ENCODE assay signal across 8 cellular contexts in the genomic region with DNA sequence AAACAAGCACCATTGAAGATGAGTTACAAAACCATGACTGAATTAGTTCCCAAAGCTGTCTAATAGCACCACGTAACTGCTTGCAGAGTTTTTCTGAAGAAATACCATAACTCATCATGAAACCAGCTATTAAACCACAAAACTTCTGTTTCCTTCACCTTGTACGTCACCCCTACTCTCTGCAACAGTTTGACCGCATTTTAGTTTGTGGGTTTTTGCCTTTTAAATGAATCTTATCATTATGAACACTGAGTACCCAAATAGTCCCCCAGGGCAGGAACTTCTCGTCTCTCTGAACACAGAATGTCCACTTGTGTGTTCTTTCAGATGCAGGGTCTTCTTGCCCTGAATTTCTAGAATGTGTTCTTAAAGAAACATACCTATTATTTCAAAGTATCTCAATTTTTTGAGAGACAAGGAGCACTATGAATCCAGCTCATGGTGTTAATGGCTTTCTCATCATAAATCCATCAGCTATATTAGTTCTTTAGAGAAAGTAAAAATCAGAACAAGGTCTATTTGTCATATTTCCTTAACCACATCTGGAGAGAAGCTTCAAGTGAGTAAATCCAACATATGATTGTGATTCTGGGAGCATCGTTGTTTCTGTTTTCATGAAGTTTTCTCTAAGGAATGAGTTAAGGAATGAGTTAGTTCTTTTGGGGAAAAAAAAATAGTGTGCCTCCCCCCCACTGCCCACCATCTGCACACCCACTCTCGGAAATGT.
DNase-seq lines count a peak whose midpoint lies in the region; ATAC-seq and TF ChIP-seq lines count a peak whose summit lies in the region.

No MANE protein-coding gene starts in this region.

- CTCF ChIA-PET in activated CD8-positive, alpha-beta T cell treated with anti-CD3 and anti-CD28 coated beads for 36 hours (lab: Charles Lee), result interaction anchor here (0.7 to 3.8 kb wide), 13 partner anchors 9 to 114 kb away, joined by 3 to 22 read pairs (median 4); no protein-coding TSS in a partner anchor

- H3K36me3 Mint-ChIP-seq in CD14-positive monocyte, result peaks cover 9 to 17% of the 10 kb centered on the region in 2 donors
- H3K36me3 Mint-ChIP-seq in activated CD8-positive, alpha-beta T cell treated with anti-CD3 and anti-CD28 coated beads for 36 hours (ENCODE audit: low read depth), result peaks cover 47% of the 10 kb centered on the region
- H3K36me3 Mint-ChIP-seq in natural killer cell, result no peaks in the 10 kb centered on the region

- POLR2A ChIA-PET in activated CD8-positive, alpha-beta T cell treated with anti-CD3 and anti-CD28 coated beads for 36 hours (lab: Charles Lee), result interaction anchor here (0.7 to 9.8 kb wide), 29 partner anchors 10 to 272 kb away, joined by 3 to 87 read pairs (median 6); partner anchors contain the start of gene NFIL3

- H3K27me3 Mint-ChIP-seq in CD14-positive monocyte (ENCODE audit: low read depth in 3 of 3) (peaks cover 2 to 8% (median 6%) of the 10 kb centered on the region in 3 donors), natural killer cell (ENCODE audit: low read depth in 2 of 2) (no peaks in the 10 kb centered on the region)
- H3K27me3 Mint-ChIP-seq in activated CD8-positive, alpha-beta T cell treated with anti-CD3 and anti-CD28 coated beads for 36 hours, result no peaks in the 10 kb centered on the region

- intact Hi-C loops in CD14-positive monocyte (cut with micrococcal nuclease) (loop anchor here (1.0 to 5.0 kb wide), 3 partner anchors 11 to 42 kb away; no protein-coding TSS in a partner anchor), natural killer cell (cut with micrococcal nuclease) (loop anchor here (1.0 to 5.0 kb wide), 7 partner anchors 13 to 561 kb away; partner anchors contain the start of genes NFIL3 and SYK), head of caudate nucleus (cut with DNase I) (no loop called here)
- intact Hi-C loops in activated CD8-positive, alpha-beta T cell treated with anti-CD3 and anti-CD28 coated beads for 36 hours (cut with micrococcal nuclease), result loop anchor here (1.0 to 5.0 kb wide), 4 partner anchors 20 to 266 kb away; no protein-coding TSS in a partner anchor

- peak overlapping the region; percentile 31 to 46 for H3K4me3 Mint-ChIP-seq in CD14-positive monocyte
- H3K4me3 Mint-ChIP-seq in activated CD8-positive, alpha-beta T cell treated with anti-CD3 and anti-CD28 coated beads for 36 hours, result peak overlapping the region; percentile 0
- peak overlapping the region; percentile 75 for H3K4me3 Mint-ChIP-seq in natural killer cell

- H3K4me1 Mint-ChIP-seq in CD14-positive monocyte, result peaks cover 57% of the 10 kb centered on the region
- peaks cover 85% of the 10 kb centered on the region for H3K4me1 Mint-ChIP-seq in activated CD8-positive, alpha-beta T cell treated with anti-CD3 and anti-CD28 coated beads for 36 hours (ENCODE audit: low read depth)
- peaks cover 66 to 69% of the 10 kb centered on the region in 2 donors for H3K4me1 Mint-ChIP-seq in natural killer cell

- H3K9me3 Mint-ChIP-seq in CD14-positive monocyte, result peaks cover 4 to 15% (median 6%) of the 10 kb centered on the region in 7 donors
- H3K9me3 Mint-ChIP-seq in activated CD8-positive, alpha-beta T cell treated with anti-CD3 and anti-CD28 coated beads for 36 hours, result peaks cover 29% of the 10 kb centered on the region
- no peaks in the 10 kb centered on the region for H3K9me3 Mint-ChIP-seq in natural killer cell

- H3K27ac Mint-ChIP-seq in CD14-positive monocyte, result peak overlapping the region; percentile 87 to 96 (median 94)
- H3K27ac Mint-ChIP-seq in activated CD8-positive, alpha-beta T cell treated with anti-CD3 and anti-CD28 coated beads for 36 hours, result peak overlapping the region; percentile 94
- peak overlapping the region; percentile 83 to 93 for H3K27ac Mint-ChIP-seq in natural killer cell

- TF ChIP-seq CTCF in CD14-positive monocyte (IDR thresholded peaks at IDR 0.05) (no peak), natural killer cell (IDR thresholded peaks at IDR 0.05) (no peak)
- no peak for TF ChIP-seq CTCF in activated CD8-positive, alpha-beta T cell treated with anti-CD3 and anti-CD28 coated beads for 36 hours (IDR thresholded peaks at IDR 0.05)

- ATAC-seq in HG03280 (IDR thresholded peaks at IDR 0.05; ENCODE audit: unreplicated experiment) (peak; percentile 64), natural killer cell (peak; percentile 83 to 93 (median 86))
- peak; percentile 68 for ATAC-seq in activated CD8-positive, alpha-beta T cell treated with anti-CD3 and anti-CD28 coated beads for 36 hours

- DNase-seq in CD14-positive monocyte (ENCODE audit: low spot score) (peak; percentile 71), GM19240 (ENCODE audit: insufficient read length, low spot score) (peak; percentile 71), natural killer cell (no peak), HT-29 (ENCODE audit: low spot score) (no peak), head of caudate nucleus (no peak), NCI-H187 (lab: John Stamatoyannopoulos, UW) (no peak)
- peak; percentile 72 for DNase-seq in activated CD8-positive, alpha-beta T cell treated with anti-CD3 and anti-CD28 coated beads for 36 hours

Comparison
In these comparisons a context has a peak if more than half of its experiments do, and no peak if none do; other contexts are left out.
1. DNase-seq: peak in CD14-positive monocyte (single experiment), GM19240 (single experiment) and activated CD8-positive, alpha-beta T cell treated with anti-CD3 and anti-CD28 coated beads for 36 hours (single experiment); none in natural killer cell (single experiment), HT-29 (single experiment), head of caudate nucleus (0 of 42) and NCI-H187 (0 of 2).
2. H3K4me3 Mint-ChIP-seq: peak in every context shown above with its lines; median percentile 75 in natural killer cell; 38 in CD14-positive monocyte; 0 in activated CD8-positive, alpha-beta T cell treated with anti-CD3 and anti-CD28 coated beads for 36 hours.
3. Peak in every context shown above with its lines, with median percentiles within 50 percentile points of each other: H3K27ac Mint-ChIP-seq and ATAC-seq.